ENCODE assay signal across 8 cellular contexts in the genomic region with DNA sequence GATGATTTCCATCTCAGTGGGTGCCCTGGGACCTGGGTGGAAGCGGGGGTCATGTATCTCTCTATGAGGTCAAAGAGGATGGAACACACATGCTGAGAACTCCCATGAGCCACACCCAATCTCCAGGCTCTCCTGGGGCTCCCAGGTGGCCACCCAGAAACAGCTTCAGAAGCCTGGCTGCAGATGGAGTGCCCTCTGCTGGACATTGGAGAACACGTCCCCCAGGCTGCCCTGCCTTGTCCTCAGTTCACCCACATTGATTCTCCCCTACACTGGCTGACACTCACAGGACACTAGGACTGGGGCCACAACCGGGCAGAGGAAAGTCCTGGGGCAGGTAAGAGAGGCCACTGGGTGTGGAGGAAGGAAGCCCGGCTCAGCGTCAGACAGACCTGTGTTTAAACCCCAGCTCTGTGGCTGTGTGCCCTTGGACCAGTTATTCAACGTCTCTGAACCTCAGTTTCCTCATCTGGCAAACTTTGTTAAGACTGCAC. TPM values are rescaled to one million over a fixed set of nuclear protein-coding genes. Genes with fewer than 3 reads are reported as not detected.
DNase-seq lines count a peak whose midpoint lies in the region; ATAC-seq and TF ChIP-seq lines count a peak whose summit lies in the region.

No MANE protein-coding gene starts in this region.

- no peak overlapping the region for H3K9ac ChIP-seq in parathyroid adenoma

- H3K4me3 ChIP-seq in fibroblast of villous mesenchyme (ENCODE audit: low read depth, low read length) (no peak overlapping the region), parathyroid adenoma (ENCODE audit: low read depth, low read length) (no peak overlapping the region), uterus (no peak overlapping the region)

- intact Hi-C loops in uterus (cut with DNase I; ENCODE audit: low total_unique reads) = loop anchor here (5.0 kb wide), 1 partner anchor 39 kb away; no protein-coding TSS in a partner anchor

- H3K27me3 ChIP-seq in parathyroid adenoma (ENCODE audit: control insufficient read depth, insufficient read depth, low read length) (no peaks in the 10 kb centered on the region), uterus (no peaks in the 10 kb centered on the region)

- H3K4me2 ChIP-seq in parathyroid adenoma (ENCODE audit: low read length) = no peak overlapping the region

- H3K27ac ChIP-seq in parathyroid adenoma = no peak overlapping the region
- H3K27ac ChIP-seq in uterus = peak overlapping the region; percentile 6 to 43

- no peak for ATAC-seq in GM18502 (IDR thresholded peaks at IDR 0.05; ENCODE audit: poor library complexity, unreplicated experiment)

- no peaks in the 10 kb centered on the region for H3K79me2 ChIP-seq in parathyroid adenoma

- H3K4me1 ChIP-seq in parathyroid adenoma (no peaks in the 10 kb centered on the region), uterus (peaks cover 3 to 16% of the 10 kb centered on the region in 2 donors)

- TF ChIP-seq CTCF in fibroblast of villous mesenchyme (IDR thresholded peaks at IDR 0.05; ENCODE audit: insufficient read depth, low read depth, low read length) (peak; percentile 92), parathyroid adenoma (IDR thresholded peaks at IDR 0.05) (peak; percentile 84), uterus (IDR thresholded peaks at IDR 0.05) (peak; percentile 85 to 89 (median 88))

- H3K9me3 ChIP-seq in parathyroid adenoma (ENCODE audit: control insufficient read depth, low read length) (no peaks in the 10 kb centered on the region), uterus (no peaks in the 10 kb centered on the region)

- no peak for TF ChIP-seq POLR2A in uterus (IDR thresholded peaks at IDR 0.05)

- no peak overlapping the region for H2AFZ ChIP-seq in parathyroid adenoma

- DNase-seq in COLO829 (ENCODE audit: low spot score) (peak; percentile 53), HuH-7.5 (ENCODE audit: low spot score) (peak; percentile 71), RKO (ENCODE audit: low spot score) (peak; percentile 87), fibroblast of villous mesenchyme (ENCODE audit: low read depth) (peak; percentile 83), uterus (peak; percentile 76 to 77)
- peak; percentile 47 to 55 for DNase-seq in activated T-helper 1 cell treated with anti-CD3 and anti-CD28 coated beads, Interleukin-2, amount 50 U/mL, for 16 hours (ENCODE audit: low read depth in 1 of 2, low spot score in 1 of 2)

- H3K36me3 ChIP-seq in parathyroid adenoma (ENCODE audit: control insufficient read depth, insufficient read depth, low read length) (no peaks in the 10 kb centered on the region), uterus (no peaks in the 10 kb centered on the region)

RNA-seq across cellular contexts. Expression of gene NOL12, which starts 4.5 kb away (rescaled TPM):
- total RNA-seq in fibroblast of villous mesenchyme (7.3 and 10.3 TPM in 2 replicates), uterus (10 to 100 TPM; 11.8 to 74.3 (median 20.9) TPM)

RNA-seq across cellular contexts. Expression of gene LGALS1, which starts 6.2 kb away (rescaled TPM):
- total RNA-seq in fibroblast of villous mesenchyme (3,707 and 5,728 TPM in 2 replicates), uterus (1,000 to 10,000 TPM; 1,421 to 3,100 (median 2,146) TPM)

RNA-seq across cellular contexts. Expression of gene TRIOBP, which starts 15.2 kb away (rescaled TPM):
- total RNA-seq in fibroblast of villous mesenchyme (121 and 141 TPM in 2 replicates), uterus (100 to 1,000 TPM in 3 of 4 donors, 10 to 100 TPM in 1; 56.2 to 177 (median 127) TPM)

RNA-seq across cellular contexts. Expression of gene PDXP, which starts 23.1 kb away (rescaled TPM):
- total RNA-seq in fibroblast of villous mesenchyme (9.0 and 9.9 TPM in 2 replicates), uterus (10 to 100 TPM in 1 of 4 donors, 1 to 10 TPM in 2, under 1 TPM in 1; 0.88 to 10.7 (median 3.7) TPM)

RNA-seq across cellular contexts. Expression of gene SH3BP1, which starts 42.1 kb away (rescaled TPM):
- total RNA-seq in fibroblast of villous mesenchyme = 9.0 and 11.2 TPM in 2 replicates
- 10 to 100 TPM in 3 of 4 donors, 1 to 10 TPM in 1; 7.4 to 26.2 (median 14.2) TPM for total RNA-seq in uterus
